In genomic region chr17:31015639-31016038, GRCh38 we compare ENCODE assay signal across 30 cellular contexts. TPM values are rescaled to one million over a fixed set of nuclear protein-coding genes. Genes with fewer than 3 reads are reported as not detected.
A peak's percentile ranks its signal among the peaks of the same experiment; 100 is the strongest.
DNase-seq lines count a peak whose midpoint lies in the region; ATAC-seq and TF ChIP-seq lines count a peak whose summit lies in the region.
"Had no signal": no experiment of that assay in that cellular context is flagged by ENCODE, and none has a peak within 500 bp of the region (broad histone marks: within the 10 kb centered on the region; RNA-seq: fewer than 3 reads in every experiment).

No MANE protein-coding gene starts in this region.

- POLR2A ChIA-PET in HEK293 (lab: Yijun Ruan, JAX) = no interaction called here

- H3K9me3 Mint-ChIP-seq in activated CD4-positive, alpha-beta T cell treated with anti-CD3 and anti-CD28 coated beads, Interleukin-2, amount 10 ng/mL, durations not matched to agents 24 days and 14 days = no peaks in the 10 kb centered on the region
- H3K9me3 Mint-ChIP-seq: activated T-cell treated with anti-CD3 and anti-CD28 coated beads, Interleukin-2, amount 50 U/mL, for 24 hours; neural crest cell had no signal

- DNase-seq in AG09309 (ENCODE audit: low read depth) (no peak), testis (no peak), SJCRH30 (no peak), NCI-H748 treated with DMSO at 0.1 percent for 48 hours (lab: John Stamatoyannopoulos, UW) (no peak)
- DNase-seq in activated CD4-positive, alpha-beta T cell treated with anti-CD3 and anti-CD28 coated beads, Interleukin-2, amount 10 ng/mL, durations not matched to agents 24 days and 14 days = no peak
- DNase-seq: activated T-cell treated with anti-CD3 and anti-CD28 coated beads, Interleukin-2, amount 50 U/mL, for 24 hours; brain microvascular endothelial cell; effector CD4-positive, alpha-beta T cell; foreskin melanocyte; GDM1; HCEC 1CT; heart right ventricle; KG1; mammary epithelial cell; NCI-H2171 treated with DMSO at 0.1 percent for 48 hours; NCI-H524 treated with DMSO at 0.1 percent for 48 hours; Peyer's patch; stimulated activated CD4-positive, alpha-beta T cell treated with anti-CD3 and anti-CD28 coated beads, Interleukin-12 subunit alpha, Interleukin-12 subunit beta, amount 100 ng/mL, for 4 hours; stimulated activated CD4-positive, alpha-beta T cell treated with anti-CD3 and anti-CD28 coated beads, Interleukin-4, amount 100 ng/mL, for 1 hour; T-helper 1 cell; upper lobe of left lung had no signal

- no peak for TF ChIP-seq POLR2A in testis (IDR thresholded peaks at IDR 0.05)

- H3K27ac ChIP-seq in HEK293 (ENCODE audit: extremely low read depth, low read depth, low read length) (no peak overlapping the region), ectodermal cell (ENCODE audit: insufficient read depth, low read depth, low read length, poor library complexity, severe bottlenecking) (peak overlapping the region; percentile 16), testis (no peak overlapping the region), SJCRH30 (no peak overlapping the region)
- H3K27ac ChIP-seq: BLaER1, brain microvascular endothelial cell, heart right ventricle, parathyroid adenoma, Peyer's patch, right atrium auricular region, SJSA1, upper lobe of left lung had no signal

- CTCF ChIA-PET in HEK293 (lab: Yijun Ruan, JAX) = interaction anchor here (0.7 to 1.9 kb wide), 7 partner anchors 14 to 357 kb away, joined by 3 to 11 read pairs (median 4); no protein-coding TSS in a partner anchor

- peaks cover 6% of the 10 kb centered on the region for H3K27me3 Mint-ChIP-seq in activated CD4-positive, alpha-beta T cell treated with anti-CD3 and anti-CD28 coated beads, Interleukin-2, amount 10 ng/mL, durations not matched to agents 24 days and 14 days
- H3K27me3 Mint-ChIP-seq: activated T-cell treated with anti-CD3 and anti-CD28 coated beads, Interleukin-2, amount 50 U/mL, for 24 hours had no signal

- no peak overlapping the region for H3K4me3 Mint-ChIP-seq in activated CD4-positive, alpha-beta T cell treated with anti-CD3 and anti-CD28 coated beads, Interleukin-2, amount 10 ng/mL, durations not matched to agents 24 days and 14 days
- H3K4me3 Mint-ChIP-seq: activated T-cell treated with anti-CD3 and anti-CD28 coated beads, Interleukin-2, amount 50 U/mL, for 24 hours; neural crest cell had no signal

- ATAC-seq in SK-N-SH treated with all-trans-retinoic acid at 6 μM for 48 hours = peak; percentile 21; the same call in 1 of the 3 replicates
- ATAC-seq: esophagus mucosa had no signal

- H3K27ac Mint-ChIP-seq in activated CD4-positive, alpha-beta T cell treated with anti-CD3 and anti-CD28 coated beads, Interleukin-2, amount 10 ng/mL, durations not matched to agents 24 days and 14 days = no peak overlapping the region
- H3K27ac Mint-ChIP-seq: activated T-cell treated with anti-CD3 and anti-CD28 coated beads, Interleukin-2, amount 50 U/mL, for 24 hours had no signal

- intact Hi-C loops in testis (cut with DNase I; ENCODE audit: low total_unique reads) = no loop called here
- intact Hi-C loops in activated CD4-positive, alpha-beta T cell treated with anti-CD3 and anti-CD28 coated beads, Interleukin-2, amount 10 ng/mL, durations not matched to agents 24 days and 14 days (cut with micrococcal nuclease) = no loop called here

- H3K4me1 ChIP-seq in HEK293 (ENCODE audit: control insufficient read depth, insufficient read depth, low read length) (no peaks in the 10 kb centered on the region), ectodermal cell (ENCODE audit: control insufficient read depth, insufficient read depth, low read length) (no peaks in the 10 kb centered on the region), testis (no peaks in the 10 kb centered on the region), SJCRH30 (no peaks in the 10 kb centered on the region)
- H3K4me1 ChIP-seq: BLaER1, parathyroid adenoma, Peyer's patch, right atrium auricular region had no signal

- WGBS in ectodermal cell, 2 experiments = 69 to 74% methylated on average over 5 of the region's 5 CpGs
- 74 to 80% methylated on average over 3 to 5 of the region's 5 CpGs for WGBS in testis, 2 donors

- H3K27me3 ChIP-seq in ectodermal cell (ENCODE audit: control insufficient read depth, insufficient read depth, low read length, poor library complexity, severe bottlenecking) (no peaks in the 10 kb centered on the region), testis (no peaks in the 10 kb centered on the region), SJCRH30 (no peaks in the 10 kb centered on the region)
- H3K27me3 ChIP-seq: BLaER1, brain microvascular endothelial cell, heart right ventricle, Peyer's patch, right atrium auricular region, SJSA1, upper lobe of left lung had no signal

- H3K4me1 Mint-ChIP-seq in activated CD4-positive, alpha-beta T cell treated with anti-CD3 and anti-CD28 coated beads, Interleukin-2, amount 10 ng/mL, durations not matched to agents 24 days and 14 days = no peaks in the 10 kb centered on the region
- H3K4me1 Mint-ChIP-seq: neural crest cell had no signal

- no peaks in the 10 kb centered on the region for H3K36me3 Mint-ChIP-seq in activated CD4-positive, alpha-beta T cell treated with anti-CD3 and anti-CD28 coated beads, Interleukin-2, amount 10 ng/mL, durations not matched to agents 24 days and 14 days (ENCODE audit: low read depth)

- TF ChIP-seq CTCF in AG09309 (IDR thresholded peaks at IDR 0.05; ENCODE audit: control insufficient read depth, insufficient read depth, low read depth, low read length, missing control alignments) (peak; percentile 2), HEK293 (tag by site-specific recombination; IDR thresholded peaks at IDR 0.05) (no peak), testis (IDR thresholded peaks at IDR 0.05) (no peak)

- H3K36me3 ChIP-seq in HEK293 (ENCODE audit: control insufficient read depth in 2 of 2, insufficient read depth in 1 of 2, low read length in 2 of 2) (no peaks in the 10 kb centered on the region), ectodermal cell (ENCODE audit: control insufficient read depth, insufficient read depth, low read length) (no peaks in the 10 kb centered on the region), testis (ENCODE audit: low read depth, missing control alignments) (no peaks in the 10 kb centered on the region), SJCRH30 (0 out of 2 replicates have a peak, but pooled peaks cover 3% of the 10 kb centered on the region)
- H3K36me3 ChIP-seq: brain microvascular endothelial cell, heart right ventricle, Peyer's patch, right atrium auricular region, SJSA1, upper lobe of left lung had no signal

- H3K4me3 ChIP-seq in AG09309 (ENCODE audit: control insufficient read depth, low read depth, low read length) (no peak overlapping the region), HEK293 (ENCODE audit: low read depth, low read length) (no peak overlapping the region), ectodermal cell (ENCODE audit: insufficient read depth, low read depth, low read length) (no peak overlapping the region), testis (no peak overlapping the region), SJCRH30 (no peak overlapping the region)
- H3K4me3 ChIP-seq: BLaER1, heart right ventricle, Peyer's patch, right atrium auricular region, SJSA1, upper lobe of left lung had no signal

- H3K9me3 ChIP-seq in HEK293 (ENCODE audit: control insufficient read depth, insufficient read depth, low read depth, low read length) (no peaks in the 10 kb centered on the region), ectodermal cell (ENCODE audit: control insufficient read depth, low read length) (no peaks in the 10 kb centered on the region), testis (no peaks in the 10 kb centered on the region), SJCRH30 (replicated peaks) (no peaks in the 10 kb centered on the region; the same call in 1 of the 2 replicates)
- H3K9me3 ChIP-seq: BLaER1, heart right ventricle, Peyer's patch, right atrium auricular region, SJSA1, upper lobe of left lung had no signal

TF ChIP-seq in HEK293, 187 proteins besides CTCF, POLR2A, EP300 and RAD21 (continues in another document):
- TF ChIP-seq GLIS1 (tag by site-specific recombination; IDR thresholded peaks at IDR 0.05) = peak; percentile 71
- peak; percentile 35; the same call in 1 of the 2 replicates for TF ChIP-seq MZF1 (tag by site-specific recombination; IDR thresholded peaks at IDR 0.05; ENCODE audit: borderline replicate concordance)

TF ChIP-seq in SK-N-SH treated with all-trans-retinoic acid at 6 μM for 48 hours, 23 proteins besides CTCF, POLR2A, EP300 and RAD21 (continues in another document):
- TF ChIP-seq RARB (CRISPR knock-in tag; IDR thresholded peaks at IDR 0.05) (no peak), PPARA (CRISPR knock-in tag; IDR thresholded peaks at IDR 0.05; ENCODE audit: borderline replicate concordance) (no peak), ISL1 (CRISPR knock-in tag; IDR thresholded peaks at IDR 0.05) (no peak), ZNF70 (CRISPR knock-in tag; IDR thresholded peaks at IDR 0.05) (no peak), ESRRG (CRISPR knock-in tag; IDR thresholded peaks at IDR 0.05) (no peak), GLIS3 (CRISPR knock-in tag; IDR thresholded peaks at IDR 0.05) (no peak)

RNA-seq across cellular contexts. Expression of gene RNF135, which starts 44.8 kb away (rescaled TPM):
- 15.0 TPM for polyA plus RNA-seq in ectodermal cell (2013, experiment 1 of 4)
- 11.6 TPM for polyA plus RNA-seq in ectodermal cell (2013, experiment 2 of 4)
- polyA plus RNA-seq in ectodermal cell (2013, experiment 3 of 4) = 11.2 TPM
- polyA plus RNA-seq in ectodermal cell (2013, experiment 4 of 4) = 13.1 TPM
- 10 to 100 TPM; 20.6 to 24.2 TPM for total RNA-seq in testis
- polyA plus RNA-seq in testis (ENCODE audit: insufficient read depth, low read depth, low replicate concordance) = 12.9 TPM
- 1.0 and 1.1 TPM in 2 replicates for total RNA-seq in SJCRH30 (2014; rRNA removed; shearing (Covaris generic))
- 10.2 and 10.6 TPM in 2 replicates for total RNA-seq in activated CD4-positive, alpha-beta T cell treated with anti-CD3 and anti-CD28 coated beads, Interleukin-2, amount 10 ng/mL, durations not matched to agents 24 days and 14 days
